ENCODE assay signal across 8 cellular contexts in genomic region chrX:123833387-123833786, GRCh38. TPM values are rescaled to one million over a fixed set of nuclear protein-coding genes. Genes with fewer than 3 reads are reported as not detected.
A peak's percentile ranks its signal among the peaks of the same experiment; 100 is the strongest.
DNase-seq lines count a peak whose midpoint lies in the region; ATAC-seq lines count a peak whose summit lies in the region.

No MANE protein-coding gene starts in this region.

- peaks cover 6% of the 10 kb centered on the region for H3K27me3 Mint-ChIP-seq in CD4-positive, CD25-positive, alpha-beta regulatory T cell
- H3K27me3 Mint-ChIP-seq in effector memory CD8-positive, alpha-beta T cell: peaks cover 12 to 16% of the 10 kb centered on the region in 2 donors

- H3K4me1 Mint-ChIP-seq in CD4-positive, CD25-positive, alpha-beta regulatory T cell: no peaks in the 10 kb centered on the region
- no peaks in the 10 kb centered on the region for H3K4me1 Mint-ChIP-seq in effector memory CD8-positive, alpha-beta T cell (ENCODE audit: low read depth in 2 of 2)

- no peaks in the 10 kb centered on the region for H3K27me3 ChIP-seq in CD4-positive, CD25-positive, alpha-beta regulatory T cell (ENCODE audit: control insufficient read depth, insufficient read depth, low read length)

- no peak overlapping the region for H3K27ac ChIP-seq in CD4-positive, CD25-positive, alpha-beta regulatory T cell (ENCODE audit: insufficient read depth, low read length, poor library complexity, severe bottlenecking)

- no peaks in the 10 kb centered on the region for H3K36me3 Mint-ChIP-seq in CD4-positive, CD25-positive, alpha-beta regulatory T cell
- H3K36me3 Mint-ChIP-seq in effector memory CD8-positive, alpha-beta T cell (ENCODE audit: insufficient read depth): no peaks in the 10 kb centered on the region

- H3K9me3 ChIP-seq in CD4-positive, CD25-positive, alpha-beta regulatory T cell (ENCODE audit: control insufficient read depth in 2 of 2, low read length in 2 of 2): no peaks in the 10 kb centered on the region

- H3K9me3 Mint-ChIP-seq in CD4-positive, CD25-positive, alpha-beta regulatory T cell: peaks cover 0 to 2% (median 0%) of the 10 kb centered on the region in 7 donors
- no peaks in the 10 kb centered on the region for H3K9me3 Mint-ChIP-seq in effector memory CD8-positive, alpha-beta T cell

- no peaks in the 10 kb centered on the region for H3K36me3 ChIP-seq in CD4-positive, CD25-positive, alpha-beta regulatory T cell (ENCODE audit: control insufficient read depth, insufficient read depth, low read length)

- no peak overlapping the region for H3K4me3 Mint-ChIP-seq in CD4-positive, CD25-positive, alpha-beta regulatory T cell
- H3K4me3 Mint-ChIP-seq in effector memory CD8-positive, alpha-beta T cell: no peak overlapping the region

- ATAC-seq in CD4-positive, CD25-positive, alpha-beta regulatory T cell (ENCODE audit: low read depth in 2 of 2): peak; percentile 80 to 85
- ATAC-seq in GM19395 (IDR thresholded peaks at IDR 0.05; ENCODE audit: unreplicated experiment) (peak; percentile 84), HG03442 (IDR thresholded peaks at IDR 0.05; ENCODE audit: unreplicated experiment) (peak; percentile 59)
- peak; percentile 95 for ATAC-seq in effector memory CD8-positive, alpha-beta T cell (replicated peaks)

- peak; percentile 33 to 70 (median 55) for DNase-seq in CD4-positive, CD25-positive, alpha-beta regulatory T cell
- DNase-seq in NCI-H510A treated with DMSO at 0.1 percent for 48 hours (lab: John Stamatoyannopoulos, UW) (peak; percentile 64), middle frontal gyrus (ENCODE audit: extremely low spot score, low spot score) (peak; percentile 5)
- peak; percentile 64 to 69 for DNase-seq in activated CD4-positive, alpha-beta T cell treated with anti-CD3 and anti-CD28 coated beads, Interleukin-2, amount 50 U/mL, for 48 hours
- peak; percentile 52 to 60 (median 56) for DNase-seq in effector memory CD8-positive, alpha-beta T cell
- DNase-seq in stimulated activated naive CD4-positive, alpha-beta T cell (lab: John Stamatoyannopoulos, UW): peak; percentile 20 to 64 (median 38)

- no peak overlapping the region for H3K27ac Mint-ChIP-seq in CD4-positive, CD25-positive, alpha-beta regulatory T cell
- H3K27ac Mint-ChIP-seq in effector memory CD8-positive, alpha-beta T cell: no peak overlapping the region

- no peaks in the 10 kb centered on the region for H3K4me1 ChIP-seq in CD4-positive, CD25-positive, alpha-beta regulatory T cell (ENCODE audit: control insufficient read depth, insufficient read depth, low read length, poor library complexity, severe bottlenecking)

- H3K4me3 ChIP-seq in CD4-positive, CD25-positive, alpha-beta regulatory T cell (ENCODE audit: low read depth, low read length): no peak overlapping the region

RNA-seq across cellular contexts. Expression of gene XIAP, which starts 26.5 kb away (rescaled TPM):
- total RNA-seq in CD4-positive, CD25-positive, alpha-beta regulatory T cell: 35.5 TPM
- polyA plus RNA-seq in CD4-positive, CD25-positive, alpha-beta regulatory T cell: 1 to 10 TPM; 7.7 to 8.7 (median 8.0) TPM

Comparison
In these comparisons a context has a peak if more than half of its experiments do, and no peak if none do; other contexts are left out.
1. DNase-seq: peak in every context shown above with its lines; median percentile 66 in activated CD4-positive, alpha-beta T cell treated with anti-CD3 and anti-CD28 coated beads, Interleukin-2, amount 50 U/mL, for 48 hours; 64 in NCI-H510A treated with DMSO at 0.1 percent for 48 hours; 56 in effector memory CD8-positive, alpha-beta T cell; 55 in CD4-positive, CD25-positive, alpha-beta regulatory T cell; 38 in stimulated activated naive CD4-positive, alpha-beta T cell; 5 in middle frontal gyrus.